6 cellular contexts compared by ENCODE assay signal in the genomic region with DNA sequence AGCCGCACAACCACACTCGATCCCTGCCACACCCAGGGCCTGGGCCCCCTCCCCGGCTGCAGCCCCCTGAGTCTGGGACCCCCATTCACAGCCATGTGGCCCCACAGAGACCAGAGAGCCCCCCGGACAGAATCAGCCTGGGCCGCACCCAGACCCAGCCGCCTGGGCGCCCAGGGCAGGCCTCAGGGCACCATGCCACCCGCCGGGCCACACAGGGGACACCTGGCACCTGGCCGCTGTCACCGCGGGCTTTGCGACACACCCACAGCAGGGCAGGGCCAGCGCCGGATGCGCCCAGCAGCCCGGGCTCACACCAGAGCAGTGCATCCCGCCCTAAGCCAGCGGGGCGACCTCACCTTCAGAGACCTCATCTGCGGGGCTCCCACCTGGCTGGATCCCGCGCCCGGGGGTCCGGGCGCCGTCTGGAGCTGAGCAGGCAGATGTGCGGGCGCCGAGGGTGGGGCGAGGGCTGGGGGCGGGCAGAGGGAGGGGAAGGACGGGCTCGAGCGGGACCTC. TPM values are rescaled to one million over a fixed set of nuclear protein-coding genes. Genes with fewer than 3 reads are reported as not detected.
A peak's percentile ranks its signal among the peaks of the same experiment; 100 is the strongest.
DNase-seq lines count a peak whose midpoint lies in the region; TF ChIP-seq lines count a peak whose summit lies in the region.

No MANE protein-coding gene starts in this region.

- H3K79me2 ChIP-seq in fibroblast of lung (ENCODE audit: control insufficient read depth, insufficient read depth, low read length) = no peaks in the 10 kb centered on the region

- DNase-seq in NCI-H1105 treated with DMSO at 0.1 percent for 48 hours (lab: John Stamatoyannopoulos, UW) (peak; percentile 38), fibroblast of lung (ENCODE audit: low read depth in 2 of 2) (no peak), testis (no peak), NCI-H526 (lab: John Stamatoyannopoulos, UW) (no peak), NCI-H187 (lab: John Stamatoyannopoulos, UW) (no peak)

- no peaks in the 10 kb centered on the region for H3K27me3 ChIP-seq in fibroblast of lung (ENCODE audit: control insufficient read depth, insufficient read depth, low read length)
- no peaks in the 10 kb centered on the region for H3K27me3 ChIP-seq in testis

- no peaks in the 10 kb centered on the region for H4K20me1 ChIP-seq in fibroblast of lung (ENCODE audit: control insufficient read depth, extremely low read depth, insufficient read depth, low read length)

- H2AFZ ChIP-seq in fibroblast of lung (ENCODE audit: low read length) = peak overlapping the region; percentile 71

- no peak for TF ChIP-seq CTCF in 22Rv1 (IDR thresholded peaks at IDR 0.05)
- TF ChIP-seq CTCF in fibroblast of lung (conservative IDR thresholded peaks at IDR 0.05 in 1 of 2, IDR thresholded peaks at IDR 0.05 in 1 of 2; ENCODE audit: low read depth in 1 of 2, low read length in 2 of 2) = no peak
- TF ChIP-seq CTCF in testis (IDR thresholded peaks at IDR 0.05) = no peak

- H3K36me3 ChIP-seq in fibroblast of lung (ENCODE audit: control insufficient read depth, insufficient read depth, low read length) (peaks cover 2% of the 10 kb centered on the region), testis (ENCODE audit: low read depth, missing control alignments) (no peaks in the 10 kb centered on the region)

- TF ChIP-seq POLR2A in testis (IDR thresholded peaks at IDR 0.05) = no peak

- WGBS in testis, 2 donors = 11 to 43% methylated on average over 2 to 29 of the region's 35 CpGs

- H3K27ac ChIP-seq in 22Rv1 (peak overlapping the region; percentile 69), fibroblast of lung (ENCODE audit: insufficient read depth, low read length) (no peak overlapping the region), testis (peak overlapping the region in 1 of 2 donors; percentile 54)

- H3K9ac ChIP-seq in fibroblast of lung (ENCODE audit: insufficient read depth, low read length) = peak overlapping the region; percentile 58

- H3K4me3 ChIP-seq in fibroblast of lung (replicated peaks in 1 of 4; ENCODE audit: control extremely low read depth in 1 of 4, insufficient read depth in 1 of 4, low read depth in 3 of 4, low read length in 4 of 4) (peak overlapping the region; percentile 39 to 63 (median 45)), testis (peak overlapping the region; percentile 51 to 56)

- H3K4me1 ChIP-seq in fibroblast of lung (ENCODE audit: control insufficient read depth, extremely low read depth, insufficient read depth, low read length) = peaks cover 9% of the 10 kb centered on the region
- peaks cover 34% of the 10 kb centered on the region for H3K4me1 ChIP-seq in testis

- H3K9me3 ChIP-seq in fibroblast of lung (ENCODE audit: control insufficient read depth, insufficient read depth, low read depth, low read length) (no peaks in the 10 kb centered on the region), testis (no peaks in the 10 kb centered on the region)

- intact Hi-C loops in testis (cut with DNase I; ENCODE audit: low total_unique reads) = no loop called here

- peak overlapping the region; percentile 79 for H3K4me2 ChIP-seq in fibroblast of lung (ENCODE audit: extremely low read depth, insufficient read depth, low read length)

RNA-seq across cellular contexts. Expression of a gene that starts 0.4 kb away (rescaled TPM):
- total RNA-seq in fibroblast of lung (0.77 and 1.8 TPM in 2 replicates), testis (1 to 10 TPM; 1.3 to 3.2 TPM)
- polyA plus RNA-seq in fibroblast of lung (1.1 and 1.3 TPM in 2 replicates), testis (ENCODE audit: insufficient read depth, low read depth, low replicate concordance) (1.8 TPM)
- 2.7 and 3.3 TPM in 2 replicates for polyA plus RNA-seq in fibroblast of lung (2012)
- polyA minus RNA-seq in fibroblast of lung (ENCODE audit: low replicate concordance) = 1.6 and 3.1 TPM in 2 replicates

RNA-seq across cellular contexts. Expression of a gene that starts 20.4 kb away (rescaled TPM):
- total RNA-seq in fibroblast of lung = 19.7 and 20.0 TPM in 2 replicates
- polyA plus RNA-seq in fibroblast of lung = 6.7 and 9.4 TPM in 2 replicates
- 14.0 and 18.5 TPM in 2 replicates for polyA plus RNA-seq in fibroblast of lung (2012)
- polyA minus RNA-seq in fibroblast of lung (ENCODE audit: low replicate concordance) = 6.6 and 15.0 TPM in 2 replicates
- 10 to 100 TPM; 52.8 to 57.5 TPM for total RNA-seq in testis
- 26.9 TPM for polyA plus RNA-seq in testis (ENCODE audit: insufficient read depth, low read depth, low replicate concordance)

RNA-seq across cellular contexts. Expression of a gene that starts 21.0 kb away (rescaled TPM):
- total RNA-seq in fibroblast of lung (under 0.01 TPM in 2 replicates), testis (under 1 TPM; 0.50 to 0.87 TPM)
- polyA plus RNA-seq in fibroblast of lung (0.20 and 0.60 TPM in 2 replicates), testis (ENCODE audit: insufficient read depth, low read depth, low replicate concordance) (1.5 TPM)
- polyA plus RNA-seq in fibroblast of lung (2012) = 0.17 and 0.83 TPM in 2 replicates
- polyA minus RNA-seq in fibroblast of lung (ENCODE audit: low replicate concordance) = 0.26 and 4.2 TPM in 2 replicates

RNA-seq across cellular contexts. Expression of a gene that starts 33.5 kb away (rescaled TPM):
- total RNA-seq in fibroblast of lung (55.5 and 63.6 TPM in 2 replicates), testis (100 to 1,000 TPM; 108 to 129 TPM)
- polyA plus RNA-seq in fibroblast of lung (27.3 and 30.1 TPM in 2 replicates), testis (ENCODE audit: insufficient read depth, low read depth, low replicate concordance) (66.2 TPM)
- polyA plus RNA-seq in fibroblast of lung (2012) = 47.2 and 60.2 TPM in 2 replicates
- 13.2 and 13.8 TPM in 2 replicates for polyA minus RNA-seq in fibroblast of lung (ENCODE audit: low replicate concordance)

RNA-seq across cellular contexts. Expression of a gene that starts 48.8 kb away (rescaled TPM):
- total RNA-seq in fibroblast of lung (69.9 and 79.9 TPM in 2 replicates), testis (10 to 100 TPM; 83.9 to 95.1 TPM)
- polyA plus RNA-seq in fibroblast of lung (19.9 and 20.6 TPM in 2 replicates), testis (ENCODE audit: insufficient read depth, low read depth, low replicate concordance) (32.8 TPM)
- 40.1 and 44.4 TPM in 2 replicates for polyA plus RNA-seq in fibroblast of lung (2012)
- polyA minus RNA-seq in fibroblast of lung (ENCODE audit: low replicate concordance) = 56.1 and 64.1 TPM in 2 replicates
